ENCODE assay signal across 21 cellular contexts in genomic region chr10:121497513-121497912, GRCh38.
DNase-seq lines count a peak whose midpoint lies in the region; ATAC-seq and TF ChIP-seq lines count a peak whose summit lies in the region.
"Had no signal": no experiment of that assay in that cellular context is flagged by ENCODE, and none has a peak within 500 bp of the region (broad histone marks: within the 10 kb centered on the region; RNA-seq: fewer than 3 reads in every experiment).

No MANE protein-coding gene starts in this region.

- no peaks in the 10 kb centered on the region for H3K27me3 ChIP-seq in BLaER1
- H3K27me3 ChIP-seq: adrenal gland, pancreas, sigmoid colon had no signal

- peaks cover 5 to 6% of the 10 kb centered on the region in 2 donors for H3K9me3 Mint-ChIP-seq in stimulated activated naive CD8-positive, alpha-beta T cell treated with anti-CD3 and anti-CD28 coated beads, Interleukin-15, amount 100 ng/mL, for 72 hours

- intact Hi-C loops in head of caudate nucleus (cut with DNase I) = no loop called here

- H3K36me3 ChIP-seq in BLaER1 = no peaks in the 10 kb centered on the region
- H3K36me3 ChIP-seq: adrenal gland, pancreas had no signal

- peaks cover 9% of the 10 kb centered on the region for H3K27me3 Mint-ChIP-seq in stimulated activated naive CD8-positive, alpha-beta T cell treated with anti-CD3 and anti-CD28 coated beads, Interleukin-15, amount 100 ng/mL, for 72 hours

- no peaks in the 10 kb centered on the region for H3K4me1 Mint-ChIP-seq in stimulated activated naive CD8-positive, alpha-beta T cell treated with anti-CD3 and anti-CD28 coated beads, Interleukin-15, amount 100 ng/mL, for 72 hours

- H3K4me2 ChIP-seq in BLaER1 = peak overlapping the region; percentile 43

- H3K4me3 Mint-ChIP-seq in stimulated activated naive CD8-positive, alpha-beta T cell treated with anti-CD3 and anti-CD28 coated beads, Interleukin-15, amount 100 ng/mL, for 72 hours = no peak overlapping the region

- no peak overlapping the region for H3K4me3 ChIP-seq in BLaER1
- H3K4me3 ChIP-seq: adrenal gland, pancreas, sigmoid colon had no signal

- H3K27ac Mint-ChIP-seq in stimulated activated naive CD8-positive, alpha-beta T cell treated with anti-CD3 and anti-CD28 coated beads, Interleukin-15, amount 100 ng/mL, for 72 hours = no peak overlapping the region

- ATAC-seq in esophagus mucosa (peak; percentile 92), GM18505 (IDR thresholded peaks at IDR 0.05; ENCODE audit: unreplicated experiment) (no peak)
- ATAC-seq in stimulated activated naive CD8-positive, alpha-beta T cell treated with anti-CD3 and anti-CD28 coated beads, Interleukin-15, amount 100 ng/mL, for 72 hours = no peak
- ATAC-seq: pancreas; stimulated activated naive CD8-positive, alpha-beta T cell treated with anti-CD3 and anti-CD28 coated beads, Interleukin-15, Interleukin-2, amounts not matched to agents 100 U/mL and 50 U/mL, for 24 hours had no signal

- no peaks in the 10 kb centered on the region for H3K9me3 ChIP-seq in BLaER1
- H3K9me3 ChIP-seq: adrenal gland, Caco-2, pancreas, sigmoid colon had no signal

- no peak overlapping the region for H3K27ac ChIP-seq in BLaER1
- H3K27ac ChIP-seq: adrenal gland, pancreas had no signal

- peaks cover 9% of the 10 kb centered on the region for H3K4me1 ChIP-seq in BLaER1
- H3K4me1 ChIP-seq: adrenal gland, pancreas had no signal

- DNase-seq in HT-29 (ENCODE audit: low spot score) (peak; percentile 1), NCI-H446 treated with DMSO at 0.1 percent for 48 hours (lab: John Stamatoyannopoulos, UW) (peak; percentile 47), head of caudate nucleus (no peak), SIG-M5 (lab: John Stamatoyannopoulos, UW) (no peak)
- DNase-seq in stimulated activated naive CD8-positive, alpha-beta T cell treated with anti-CD3 and anti-CD28 coated beads, Interleukin-15, amount 100 ng/mL, for 72 hours = no peak
- DNase-seq: activated CD4-positive, alpha-beta T cell treated with anti-CD3 and anti-CD28 coated beads for 48 hours; activated CD8-positive, alpha-beta memory T cell treated with anti-CD3 and anti-CD28 coated beads, Interleukin-2, amount 50 U/mL, for 48 hours; activated effector memory CD4-positive, alpha-beta T cell treated with anti-CD3 and anti-CD28 coated beads, Interleukin-2, amount 50 U/mL, for 16 hours; adrenal gland; Caco-2; effector CD4-positive, alpha-beta T cell; GF-D8; HCEC 1CT; Karpas-422; NCI-H774; pancreas; sigmoid colon; stimulated activated naive CD8-positive, alpha-beta T cell treated with anti-CD3 and anti-CD28 coated beads, Interleukin-15, Interleukin-2, amounts not matched to agents 100 U/mL and 50 U/mL, for 24 hours had no signal

- no peak overlapping the region for H3K9ac ChIP-seq in BLaER1

- H4K20me1 ChIP-seq in BLaER1 = no peaks in the 10 kb centered on the region

- TF ChIP-seq POLR2A in GM18505 (IDR thresholded peaks at IDR 0.05; ENCODE audit: borderline replicate concordance, extremely low read depth, insufficient read depth, insufficient read length) = no peak

Comparison
In these comparisons a context has a peak if more than half of its experiments do, and no peak if none do; other contexts are left out.
1. DNase-seq: peak in HT-29 (single experiment) and NCI-H446 treated with DMSO at 0.1 percent for 48 hours (single experiment); none in head of caudate nucleus (0 of 42), stimulated activated naive CD8-positive, alpha-beta T cell treated with anti-CD3 and anti-CD28 coated beads, Interleukin-15, amount 100 ng/mL, for 72 hours (0 of 2) and SIG-M5 (single experiment).